8 cellular contexts compared by ENCODE assay signal in the genomic region with DNA sequence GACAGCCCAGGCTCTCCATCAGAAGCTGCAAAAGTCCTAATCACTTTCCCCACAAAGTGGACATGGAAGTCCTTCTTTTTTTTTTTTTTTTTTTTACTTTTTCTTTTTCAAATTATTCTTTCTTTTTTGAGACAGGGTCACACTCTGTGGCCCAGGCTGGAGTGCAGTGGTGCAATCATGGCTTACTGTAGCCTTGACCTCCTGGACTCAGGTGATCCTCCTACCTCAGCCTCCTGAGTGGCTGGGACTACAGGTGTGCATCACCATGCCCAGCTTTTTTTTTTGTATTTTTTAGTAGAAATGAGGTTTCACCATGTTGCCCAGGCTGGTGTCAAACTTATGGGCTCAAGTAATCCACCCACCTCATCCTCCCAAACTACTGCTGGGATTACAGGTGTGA.
"Had no signal": no experiment of that assay in that cellular context is flagged by ENCODE, and none has a peak within 500 bp of the region (broad histone marks: within the 10 kb centered on the region; RNA-seq: fewer than 3 reads in every experiment).

No MANE protein-coding gene starts in this region.

- H3K36me3 ChIP-seq: stomach had no signal

- DNase-seq: activated naive CD4-positive, alpha-beta T cell treated with anti-CD3 and anti-CD28 coated beads, Interleukin-2, amount 50 U/mL, for 16 hours; activated T-cell treated with anti-CD3 and anti-CD28 coated beads, Interleukin-2, amount 50 U/mL, for 1 hour; cortex of kidney; occipital lobe; stimulated activated CD4-positive, alpha-beta T cell treated with anti-CD3 and anti-CD28 coated beads, Interleukin-15, amount 100 ng/mL, for 24 hours; stimulated activated CD4-positive, alpha-beta T cell treated with anti-CD3 and anti-CD28 coated beads, Interleukin-4, amount 100 ng/mL, for 24 hours; stomach had no signal

- H3K4me3 ChIP-seq: mucosa of descending colon, stomach had no signal

- H3K27me3 ChIP-seq: stomach had no signal

- H3K9me3 ChIP-seq: mucosa of descending colon, stomach had no signal
